Comparison of ENCODE assay signal across 22 cellular contexts in genomic region chr7:68371985-68372384, GRCh38.
"Had no signal": no experiment of that assay in that cellular context is flagged by ENCODE, and none has a peak within 500 bp of the region (broad histone marks: within the 10 kb centered on the region; RNA-seq: fewer than 3 reads in every experiment).

No MANE protein-coding gene starts in this region.

- H3K27me3 Mint-ChIP-seq: T-cell had no signal

- H3K27ac ChIP-seq: HL-60, KMS-11, RWPE1 had no signal

- H3K4me3 Mint-ChIP-seq: IgD-negative memory B cell, T-cell had no signal

- H3K27ac Mint-ChIP-seq: IgD-negative memory B cell, T-cell had no signal

- H3K4me3 ChIP-seq: K562 had no signal

- DNase-seq: Kasumi-1, MV-4-11, NCI-H1048, NCI-H1105, NCI-H1417, NCI-H1436 treated with DMSO at 0.1 percent for 48 hours, NCI-H1694, NCI-H187 treated with DMSO at 0.1 percent for 48 hours, NCI-H2029 treated with DMSO at 0.1 percent for 48 hours, NCI-H2107, NCI-H2227 treated with DMSO at 0.1 percent for 48 hours, NCI-H524, NCI-H526 treated with DMSO at 0.1 percent for 48 hours, NCI-H774, SHP77, SW 1271, T-cell had no signal

- H3K9ac ChIP-seq: KMS-11 had no signal

- ATAC-seq: K562, T-cell had no signal

- H3K4me2 ChIP-seq: KMS-11 had no signal

- H3K36me3 Mint-ChIP-seq: IgD-negative memory B cell, T-cell had no signal

- H3K4me1 Mint-ChIP-seq: IgD-negative memory B cell, T-cell had no signal
